In genomic region chr2:114614599-114614998, GRCh38 we compare ENCODE assay signal across 15 cellular contexts.
A peak's percentile ranks its signal among the peaks of the same experiment; 100 is the strongest.
DNase-seq lines count a peak whose midpoint lies in the region; ATAC-seq and TF ChIP-seq lines count a peak whose summit lies in the region.
"Had no signal": no experiment of that assay in that cellular context is flagged by ENCODE, and none has a peak within 500 bp of the region (broad histone marks: within the 10 kb centered on the region; RNA-seq: fewer than 3 reads in every experiment).

No MANE protein-coding gene starts in this region.

- H2AFZ ChIP-seq in H9 (ENCODE audit: low read length): no peak overlapping the region
- no peak overlapping the region for H2AFZ ChIP-seq in neural progenitor cell (replicated peaks)

- no peak overlapping the region for H3K14ac ChIP-seq in H9 (ENCODE audit: insufficient read depth, low read length)

- DNase-seq in DMS53 (lab: John Stamatoyannopoulos, UW) (peak; percentile 34), DMS53 treated with DMSO at 0.1 percent for 48 hours (lab: John Stamatoyannopoulos, UW; ENCODE audit: unreplicated experiment) (no peak), H9 (no peak), dorsolateral prefrontal cortex (no peak), neural progenitor cell (ENCODE audit: low spot score) (no peak), immature natural killer cell (no peak)
- DNase-seq in stimulated activated CD4-positive, alpha-beta T cell treated with anti-CD3 and anti-CD28 coated beads, Interleukin-12 subunit alpha, Interleukin-12 subunit beta, amount 100 ng/mL, for 4 hours: no peak
- DNase-seq in CD8-positive, alpha-beta T cell: no peak
- DNase-seq: GDM1, IMR-90, NCI-H1417 treated with DMSO at 0.1 percent for 48 hours, NCI-H187, NCI-H69, SJCRH30 had no signal

- H3K27me3 Mint-ChIP-seq in H9 (ENCODE audit: low read depth): no peaks in the 10 kb centered on the region
- no peaks in the 10 kb centered on the region for H3K27me3 Mint-ChIP-seq in neural progenitor cell (ENCODE audit: insufficient read depth, low read depth)
- H3K27me3 Mint-ChIP-seq in immature natural killer cell (ENCODE audit: low read depth in 3 of 3): peaks cover 0 to 3% (median 0%) of the 10 kb centered on the region in 3 donors
- H3K27me3 Mint-ChIP-seq in CD8-positive, alpha-beta T cell (ENCODE audit: low read depth): peaks cover 2% of the 10 kb centered on the region

- no peak overlapping the region for H3K27ac ChIP-seq in H9 (ENCODE audit: insufficient read length, low read depth, low read length)
- no peak overlapping the region for H3K27ac ChIP-seq in dorsolateral prefrontal cortex
- H3K27ac ChIP-seq in neural progenitor cell: no peak overlapping the region
- H3K27ac ChIP-seq in CD8-positive, alpha-beta T cell (ENCODE audit: low read depth, low read length): no peak overlapping the region
- H3K27ac ChIP-seq: SJCRH30 had no signal

- POLR2A ChIA-PET in CD8-positive, alpha-beta T cell (lab: Charles Lee): no interaction called here

- no peaks in the 10 kb centered on the region for H3K36me3 Mint-ChIP-seq in H9 (ENCODE audit: insufficient read depth in 1 of 3, low read depth in 3 of 3)
- no peaks in the 10 kb centered on the region for H3K36me3 Mint-ChIP-seq in neural progenitor cell
- H3K36me3 Mint-ChIP-seq in immature natural killer cell: no peaks in the 10 kb centered on the region
- H3K36me3 Mint-ChIP-seq in CD8-positive, alpha-beta T cell: no peaks in the 10 kb centered on the region
- H3K36me3 Mint-ChIP-seq: CD14-positive monocyte had no signal

- H3K9me3 Mint-ChIP-seq in H9 (0 out of 5 replicates have a peak, but pooled peaks cover 0 to 3% of the 10 kb centered on the region in 2 experiments), neural progenitor cell (no peaks in the 10 kb centered on the region), immature natural killer cell (peaks cover 0 to 15% (median 2%) of the 10 kb centered on the region in 6 donors)
- no peaks in the 10 kb centered on the region for H3K9me3 Mint-ChIP-seq in CD8-positive, alpha-beta T cell

- H3K4ac ChIP-seq in H9 (ENCODE audit: low read depth, low read length): no peak overlapping the region

- no peak overlapping the region for H3T11ph ChIP-seq in H9 (ENCODE audit: low read length)

- no peak overlapping the region for H4K91ac ChIP-seq in H9 (ENCODE audit: insufficient read length, low read depth, low read length)

- no peaks in the 10 kb centered on the region for H4K20me1 ChIP-seq in H9 (ENCODE audit: control insufficient read depth, insufficient read depth, insufficient read length)
- H4K20me1 ChIP-seq in neural progenitor cell (ENCODE audit: low read depth): no peaks in the 10 kb centered on the region

- CTCF ChIA-PET in CD8-positive, alpha-beta T cell (lab: Charles Lee): no interaction called here

- H2BK5ac ChIP-seq in H9 (ENCODE audit: insufficient read length, low read length): no peak overlapping the region

- no CpG with 5 or more reads among the region's 4 CpGs for WGBS in H9 (ENCODE audit: extremely low coverage, insufficient read length, low lambda C conversion rate)

- H3K27me3 ChIP-seq in H9 (ENCODE audit: insufficient read depth, low read length): no peaks in the 10 kb centered on the region
- peaks cover 0 to 3% (median 0%) of the 10 kb centered on the region in 45 donors for H3K27me3 ChIP-seq in dorsolateral prefrontal cortex
- H3K27me3 ChIP-seq in neural progenitor cell: no peaks in the 10 kb centered on the region
- no peaks in the 10 kb centered on the region for H3K27me3 ChIP-seq in CD8-positive, alpha-beta T cell (ENCODE audit: insufficient read depth, low read length)
- H3K27me3 ChIP-seq: SJCRH30 had no signal

- peaks cover 32 to 35% of the 10 kb centered on the region in 2 experiments for H3K4me1 Mint-ChIP-seq in H9
- peaks cover 4% of the 10 kb centered on the region for H3K4me1 Mint-ChIP-seq in neural progenitor cell
- H3K4me1 Mint-ChIP-seq in immature natural killer cell: no peaks in the 10 kb centered on the region
- H3K4me1 Mint-ChIP-seq in CD8-positive, alpha-beta T cell (ENCODE audit: low read depth): no peaks in the 10 kb centered on the region
- H3K4me1 Mint-ChIP-seq: CD14-positive monocyte had no signal

- H3K56ac ChIP-seq in H9 (ENCODE audit: insufficient read length, low read depth, low read length): no peak overlapping the region

- no peaks in the 10 kb centered on the region for H3F3A ChIP-seq in neural progenitor cell (ENCODE audit: low read depth)

- no peak overlapping the region for H3K4me2 ChIP-seq in H9 (ENCODE audit: insufficient read depth, insufficient read length, low read length)
- H3K4me2 ChIP-seq in neural progenitor cell: no peak overlapping the region

- H3K4me1 ChIP-seq in H9 (ENCODE audit: insufficient read depth, low read length) (peaks cover 3% of the 10 kb centered on the region; the same call in 1 of the 2 replicates), neural progenitor cell (peaks cover 6% of the 10 kb centered on the region)
- H3K4me1 ChIP-seq in CD8-positive, alpha-beta T cell (ENCODE audit: insufficient read depth, low read length): no peaks in the 10 kb centered on the region
- H3K4me1 ChIP-seq: SJCRH30 had no signal

- H4K8ac ChIP-seq in H9 (replicated peaks; ENCODE audit: insufficient read length, low read depth, low read length): no peak overlapping the region

- H3K79me1 ChIP-seq in H9 (ENCODE audit: insufficient read depth, low read depth, low read length, poor library complexity, severe bottlenecking): no peaks in the 10 kb centered on the region

- H3K9me3 ChIP-seq in H9 (ENCODE audit: control insufficient read depth, low read depth, low read length): no peaks in the 10 kb centered on the region
- H3K9me3 ChIP-seq in neural progenitor cell (ENCODE audit: low read depth): no peaks in the 10 kb centered on the region
- no peaks in the 10 kb centered on the region for H3K9me3 ChIP-seq in CD8-positive, alpha-beta T cell (ENCODE audit: low read length)
- H3K9me3 ChIP-seq: SJCRH30 had no signal

- no peak overlapping the region for H2AK5ac ChIP-seq in H9 (ENCODE audit: insufficient read length, low read length)

- intact Hi-C loops in dorsolateral prefrontal cortex (cut with DNase I): loop anchor here in 1 of 2 donors (2.0 kb wide), 1 partner anchor 468 kb away; no protein-coding TSS in a partner anchor
- intact Hi-C loops in CD8-positive, alpha-beta T cell (cut with DNase I, micrococcal nuclease): no loop called here

- no peak overlapping the region for H2BK12ac ChIP-seq in H9 (ENCODE audit: insufficient read length, low read depth, low read length)

- no peaks in the 10 kb centered on the region for H3K79me2 ChIP-seq in H9 (ENCODE audit: insufficient read depth, low read length)
- H3K79me2 ChIP-seq in neural progenitor cell (ENCODE audit: low read depth): no peaks in the 10 kb centered on the region

- TF ChIP-seq CTCF in H9 (conservative IDR thresholded peaks at IDR 0.05) (peak; percentile 41; the same call in 2 of the 3 replicates), dorsolateral prefrontal cortex (IDR thresholded peaks at IDR 0.05 in 54 of 56, conservative IDR thresholded peaks at IDR 0.05 in 2 of 56; ENCODE audit: low read depth in 1 of 56, partially characterized antibody in 56 of 56) (peak in 35 of 56 donors; percentile 9 to 60 (median 31)), neural progenitor cell (IDR thresholded peaks at IDR 0.05) (peak; percentile 24)
- no peak for TF ChIP-seq CTCF in CD8-positive, alpha-beta T cell (IDR thresholded peaks at IDR 0.05)

- no peak overlapping the region for H4K5ac ChIP-seq in H9 (ENCODE audit: insufficient read length, low read depth, low read length)

- H3K36me3 ChIP-seq in neural progenitor cell: no peaks in the 10 kb centered on the region
- no peaks in the 10 kb centered on the region for H3K36me3 ChIP-seq in CD8-positive, alpha-beta T cell (ENCODE audit: insufficient read depth, low read length)
- H3K36me3 ChIP-seq: SJCRH30 had no signal

- no peak overlapping the region for H2BK15ac ChIP-seq in H9 (ENCODE audit: low read depth, low read length)

- H3K4me3 Mint-ChIP-seq in H9: no peak overlapping the region
- H3K4me3 Mint-ChIP-seq in neural progenitor cell: no peak overlapping the region
- H3K4me3 Mint-ChIP-seq in immature natural killer cell: no peak overlapping the region
- no peak overlapping the region for H3K4me3 Mint-ChIP-seq in CD8-positive, alpha-beta T cell
- H3K4me3 Mint-ChIP-seq: CD14-positive monocyte had no signal

- no peak for ATAC-seq in CD8-positive, alpha-beta T cell

- no peak overlapping the region for H2BK120ac ChIP-seq in H9 (ENCODE audit: low read depth, low read length, poor library complexity, severe bottlenecking)

- H3K18ac ChIP-seq in H9 (ENCODE audit: insufficient read length, low read depth, low read length): no peak overlapping the region

- H3K23me2 ChIP-seq in H9 (ENCODE audit: insufficient read length, low read depth, low read length, poor library complexity, severe bottlenecking): no peaks in the 10 kb centered on the region

- H3K23ac ChIP-seq in H9 (ENCODE audit: insufficient read length, low read depth, low read length): no peak overlapping the region

- H3K27ac Mint-ChIP-seq in H9 (no peak overlapping the region), neural progenitor cell (no peak overlapping the region), immature natural killer cell (no peak overlapping the region)
- no peak overlapping the region for H3K27ac Mint-ChIP-seq in CD8-positive, alpha-beta T cell
- H3K27ac Mint-ChIP-seq: CD14-positive monocyte had no signal

- H2BK20ac ChIP-seq in H9 (ENCODE audit: low read depth, low read length, poor library complexity, severe bottlenecking): no peak overlapping the region

- no peak overlapping the region for H3K9ac ChIP-seq in H9 (ENCODE audit: extremely low read depth, insufficient read length, low read length)
- H3K9ac ChIP-seq in neural progenitor cell: no peak overlapping the region

- H3K4me3 ChIP-seq in dorsolateral prefrontal cortex (no peak overlapping the region), neural progenitor cell (no peak overlapping the region)
- H3K4me3 ChIP-seq in CD8-positive, alpha-beta T cell (ENCODE audit: low read depth, low read length): no peak overlapping the region
- H3K4me3 ChIP-seq: SJCRH30 had no signal
